15 cellular contexts compared by ENCODE assay signal in the genomic region with DNA sequence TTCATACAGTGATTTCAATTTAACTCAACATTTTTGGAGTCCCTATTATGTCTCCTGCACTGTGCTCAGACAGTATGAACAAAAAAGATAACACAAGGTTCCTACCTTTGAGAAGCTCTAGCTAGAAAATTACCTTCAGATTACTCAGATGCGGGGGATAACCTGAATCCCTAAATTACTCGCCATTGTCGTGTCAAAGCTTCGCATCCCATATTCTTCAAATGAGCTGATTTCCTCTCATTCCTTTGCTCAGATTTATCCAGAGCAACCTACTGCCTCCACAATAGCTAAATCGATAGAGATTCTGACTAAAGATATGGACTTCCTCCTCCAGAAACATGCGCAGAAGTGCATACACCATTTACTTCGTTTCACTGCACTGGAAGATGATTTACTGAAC. TPM values are rescaled to one million over a fixed set of nuclear protein-coding genes. Genes with fewer than 3 reads are reported as not detected.
DNase-seq lines count a peak whose midpoint lies in the region; ATAC-seq and TF ChIP-seq lines count a peak whose summit lies in the region.
"Had no signal": no experiment of that assay in that cellular context is flagged by ENCODE, and none has a peak within 500 bp of the region (broad histone marks: within the 10 kb centered on the region; RNA-seq: fewer than 3 reads in every experiment).

No MANE protein-coding gene starts in this region.

- H3K9me3 ChIP-seq in CD4-positive, alpha-beta T cell (ENCODE audit: control insufficient read depth, low read length) = no peaks in the 10 kb centered on the region
- H3K9me3 ChIP-seq in CD8-positive, alpha-beta T cell (ENCODE audit: low read length) = no peaks in the 10 kb centered on the region
- H3K9me3 ChIP-seq: A549, Caco-2 had no signal

- POLR2A ChIA-PET in CD4-positive, alpha-beta T cell (lab: Charles Lee) = interaction anchor here (1.1 to 1.8 kb wide), 4 partner anchors 8 to 235 kb away, joined by 3 to 7 read pairs (median 4); partner anchors contain the start of gene GCC1
- POLR2A ChIA-PET in CD8-positive, alpha-beta T cell (lab: Charles Lee) = interaction anchor here (3.3 kb wide), 1 partner anchor 42 kb away, joined by 18 read pairs; the partner anchor contains the start of gene ZNF800

- peaks cover 3% of the 10 kb centered on the region for H3K4me1 ChIP-seq in CD8-positive, alpha-beta T cell (ENCODE audit: insufficient read depth, low read length)
- H3K4me1 ChIP-seq: A549, BLaER1, Caco-2 had no signal

- CTCF ChIA-PET in CD4-positive, alpha-beta T cell (lab: Charles Lee) = interaction anchor here (0.5 to 3.9 kb wide), 3 partner anchors 9 to 574 kb away, joined by 3 to 34 read pairs (median 3); no protein-coding TSS in a partner anchor
- CTCF ChIA-PET in CD8-positive, alpha-beta T cell (lab: Charles Lee) = interaction anchor here (1.2 to 4.5 kb wide), 4 partner anchors 42 to 165 kb away, joined by 3 to 55 read pairs (median 17); partner anchors contain the start of gene ZNF800

- H3K4me3 ChIP-seq in CD8-positive, alpha-beta T cell (ENCODE audit: low read depth, low read length) = no peak overlapping the region
- H3K4me3 ChIP-seq: A549, BLaER1 had no signal

- H3K27me3 ChIP-seq in CD4-positive, alpha-beta T cell (ENCODE audit: control insufficient read depth, insufficient read depth, low read length) = no peaks in the 10 kb centered on the region
- H3K27me3 ChIP-seq in CD8-positive, alpha-beta T cell (ENCODE audit: insufficient read depth, low read length) = no peaks in the 10 kb centered on the region

- H3K9me3 Mint-ChIP-seq in CD4-positive, alpha-beta T cell = no peaks in the 10 kb centered on the region
- H3K9me3 Mint-ChIP-seq in CD8-positive, alpha-beta T cell = no peaks in the 10 kb centered on the region
- no peaks in the 10 kb centered on the region for H3K9me3 Mint-ChIP-seq in memory B cell
- H3K9me3 Mint-ChIP-seq: HFFc6 had no signal

- H3K27ac Mint-ChIP-seq in CD4-positive, alpha-beta T cell = peak overlapping the region; percentile 7
- peak overlapping the region; percentile 30 for H3K27ac Mint-ChIP-seq in CD8-positive, alpha-beta T cell
- H3K27ac Mint-ChIP-seq in memory B cell = peak overlapping the region; percentile 77
- H3K27ac Mint-ChIP-seq: CD14-positive monocyte, HFFc6 had no signal

- ATAC-seq in CD4-positive, alpha-beta T cell (ENCODE audit: poor library complexity) = no peak
- ATAC-seq in CD8-positive, alpha-beta T cell = no peak
- ATAC-seq in memory B cell (ENCODE audit: low read depth) = no peak
- ATAC-seq: A549, HCT116 had no signal

- H3K4me1 Mint-ChIP-seq in CD4-positive, alpha-beta T cell (ENCODE audit: low read depth) = peaks cover 36% of the 10 kb centered on the region
- H3K4me1 Mint-ChIP-seq in CD8-positive, alpha-beta T cell (ENCODE audit: low read depth) = peaks cover 22% of the 10 kb centered on the region
- peaks cover 22% of the 10 kb centered on the region for H3K4me1 Mint-ChIP-seq in memory B cell

- H3K27me3 Mint-ChIP-seq in CD4-positive, alpha-beta T cell = no peaks in the 10 kb centered on the region
- H3K27me3 Mint-ChIP-seq in CD8-positive, alpha-beta T cell (ENCODE audit: low read depth) = no peaks in the 10 kb centered on the region
- H3K27me3 Mint-ChIP-seq in memory B cell = peaks cover 5% of the 10 kb centered on the region

- H3K27ac ChIP-seq in CD4-positive, alpha-beta T cell (ENCODE audit: low read depth, low read length) = no peak overlapping the region
- H3K27ac ChIP-seq in CD8-positive, alpha-beta T cell (ENCODE audit: low read depth, low read length) = no peak overlapping the region
- H3K27ac ChIP-seq: A549, BLaER1, HL-60 had no signal

- no peaks in the 10 kb centered on the region for H3K36me3 ChIP-seq in CD8-positive, alpha-beta T cell (ENCODE audit: insufficient read depth, low read length)

- no peak overlapping the region for H3K4me3 Mint-ChIP-seq in CD4-positive, alpha-beta T cell
- H3K4me3 Mint-ChIP-seq in CD8-positive, alpha-beta T cell = no peak overlapping the region
- no peak overlapping the region for H3K4me3 Mint-ChIP-seq in memory B cell
- H3K4me3 Mint-ChIP-seq: CD14-positive monocyte, HFFc6 had no signal

- no peak for DNase-seq in CD4-positive, alpha-beta T cell
- DNase-seq in CD8-positive, alpha-beta T cell = no peak
- no peak for DNase-seq in memory B cell (ENCODE audit: low spot score in 2 of 2)
- peak; percentile 70 for DNase-seq in putamen (ENCODE audit: low spot score)
- DNase-seq in 8988T = no peak
- DNase-seq in LoVo (ENCODE audit: low spot score) = no peak
- DNase-seq: Caco-2, GOT3, H7, HFFc6 had no signal

- peaks cover 3% of the 10 kb centered on the region for H3K36me3 Mint-ChIP-seq in CD4-positive, alpha-beta T cell (ENCODE audit: low read depth)
- peaks cover 2% of the 10 kb centered on the region for H3K36me3 Mint-ChIP-seq in CD8-positive, alpha-beta T cell
- peaks cover 2% of the 10 kb centered on the region for H3K36me3 Mint-ChIP-seq in memory B cell

- TF ChIP-seq CTCF in CD4-positive, alpha-beta T cell (IDR thresholded peaks at IDR 0.05) = no peak
- no peak for TF ChIP-seq CTCF in CD8-positive, alpha-beta T cell (IDR thresholded peaks at IDR 0.05)

- intact Hi-C loops in CD4-positive, alpha-beta T cell (cut with DNase I, micrococcal nuclease) = loop anchor here (5.0 kb wide), 4 partner anchors 37 to 297 kb away; partner anchors contain the start of genes ARF5 (in 1 of the 2), GCC1 (in 1 of the 2) and ZNF800 (in 1 of the 2)
- intact Hi-C loops in CD8-positive, alpha-beta T cell (cut with DNase I, micrococcal nuclease) = loop anchor here (1.0 to 10.0 kb wide), 4 partner anchors 9 to 855 kb away; partner anchors contain the start of gene ZNF800 (in 1 of the 2)

RNA-seq across cellular contexts. Expression of gene ZNF800, which starts 42.6 kb away (rescaled TPM):
- total RNA-seq in CD4-positive, alpha-beta T cell = 10 to 100 TPM; 73.9 to 78.9 TPM
- 10 to 100 TPM; 80.7 to 82.5 TPM for total RNA-seq in CD8-positive, alpha-beta T cell

Comparison
In these comparisons a context has a peak if more than half of its experiments do, and no peak if none do; other contexts are left out.
1. H3K27ac Mint-ChIP-seq: peak in every context shown above with its lines; median percentile 77 in memory B cell; 30 in CD8-positive, alpha-beta T cell; 7 in CD4-positive, alpha-beta T cell.